ENCODE assay signal across 25 cellular contexts in the genomic region with DNA sequence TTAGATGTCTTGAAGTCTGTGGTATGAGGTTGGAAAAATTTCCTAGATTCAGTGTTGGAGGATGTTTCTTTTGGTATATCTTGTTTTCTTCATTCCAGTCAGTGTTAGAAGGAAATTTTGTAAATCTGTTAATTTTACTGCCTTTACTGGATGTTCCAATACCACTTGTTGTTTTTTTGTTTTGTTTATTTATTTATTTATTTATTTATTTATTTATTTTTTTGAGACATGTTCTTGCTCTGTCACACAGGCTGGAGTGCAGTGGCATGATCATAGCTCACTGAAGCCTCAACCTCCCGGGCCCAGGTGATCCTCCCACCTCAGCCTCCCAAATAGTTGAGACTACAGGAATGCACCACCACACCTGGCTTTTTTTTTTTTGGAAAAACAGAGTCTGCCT.
"Had no signal": no experiment of that assay in that cellular context is flagged by ENCODE, and none has a peak within 500 bp of the region (broad histone marks: within the 10 kb centered on the region; RNA-seq: fewer than 3 reads in every experiment).

No MANE protein-coding gene starts in this region.

- H3K4me3 Mint-ChIP-seq: activated B cell treated with CpG ODN at 0.5 μM for 24 hours; activated CD8-positive, alpha-beta T cell treated with anti-CD3 and anti-CD28 coated beads for 36 hours; activated T-cell treated with anti-CD3 and anti-CD28 coated beads, Interleukin-2, amount 50 U/mL, for 4 hours; activated T-helper 17 cell treated with anti-CD3 and anti-CD28 coated beads, Interleukin-2, amount 50 U/mL, for 72 hours; naive B cell; neural crest cell; T-helper 2 cell treated with Interferon-gamma antibody and Interleukin-4, amounts not matched to agents 5 μg/mL and 100 μg/mL, for 36 hours had no signal

- H3K36me3 Mint-ChIP-seq: naive B cell had no signal

- H3K27ac Mint-ChIP-seq: activated B cell treated with CpG ODN at 0.5 μM for 24 hours; activated CD8-positive, alpha-beta T cell treated with anti-CD3 and anti-CD28 coated beads for 36 hours; activated T-helper 17 cell treated with anti-CD3 and anti-CD28 coated beads, Interleukin-2, amount 50 U/mL, for 72 hours; T-helper 2 cell treated with Interferon-gamma antibody and Interleukin-4, amounts not matched to agents 5 μg/mL and 100 μg/mL, for 36 hours had no signal

- H3K36me3 ChIP-seq: esophagus muscularis mucosa, heart right ventricle, left lung, lower lobe of right lung, spleen, transverse colon had no signal

- H3K27ac ChIP-seq: esophagus muscularis mucosa, foreskin keratinocyte, lower lobe of right lung, transverse colon had no signal

- H3K4me3 ChIP-seq: esophagus muscularis mucosa, heart right ventricle, left lung, lower lobe of right lung, spleen, testis, transverse colon had no signal

- H3K27me3 ChIP-seq: esophagus muscularis mucosa, foreskin keratinocyte, heart right ventricle, left lung, spleen, testis, transverse colon had no signal

- H3K9me3 ChIP-seq: left lung, lower lobe of right lung, spleen, testis, transverse colon had no signal

- ATAC-seq: activated CD8-positive, alpha-beta T cell treated with anti-CD3 and anti-CD28 coated beads for 36 hours; activated T-cell treated with anti-CD3 and anti-CD28 coated beads, Interleukin-2, amount 50 U/mL, for 4 hours; activated T-helper 17 cell treated with anti-CD3 and anti-CD28 coated beads, Interleukin-2, amount 50 U/mL, for 72 hours; foreskin keratinocyte; lower lobe of right lung; right cardiac atrium had no signal

- H3K9me3 Mint-ChIP-seq: activated B cell treated with CpG ODN at 0.5 μM for 24 hours; activated CD8-positive, alpha-beta T cell treated with anti-CD3 and anti-CD28 coated beads for 36 hours; activated T-cell treated with anti-CD3 and anti-CD28 coated beads, Interleukin-2, amount 50 U/mL, for 4 hours; activated T-helper 17 cell treated with anti-CD3 and anti-CD28 coated beads, Interleukin-2, amount 50 U/mL, for 72 hours had no signal

- H3K4me1 ChIP-seq: esophagus muscularis mucosa, foreskin keratinocyte, lower lobe of right lung, transverse colon had no signal

- DNase-seq: activated B cell treated with CpG ODN at 0.5 μM for 24 hours; activated CD4-positive, alpha-beta T cell treated with anti-CD3 and anti-CD28 coated beads, Interleukin-2, amount 50 U/mL, for 1 hour; activated CD8-positive, alpha-beta T cell treated with anti-CD3 and anti-CD28 coated beads for 36 hours; activated gamma-delta T cell treated with Interleukin-2 at 50 U/mL for 16 hours; activated naive CD4-positive, alpha-beta T cell treated with anti-CD3 and anti-CD28 coated beads, Interleukin-2, amount 50 U/mL, for 16 hours; activated T-cell treated with anti-CD3 and anti-CD28 coated beads, Interleukin-2, amount 50 U/mL, for 4 hours; amniotic stem cell; effector CD4-positive, alpha-beta T cell; foreskin keratinocyte; left lung; lower lobe of right lung; mesenchymal stem cell; naive B cell; spleen; stimulated activated naive CD4-positive, alpha-beta T cell treated with Interleukin-2 at 50 U/mL for 16 hours; T-helper 1 cell; transverse colon had no signal

- H3K4me1 Mint-ChIP-seq: activated B cell treated with CpG ODN at 0.5 μM for 24 hours; activated T-helper 17 cell treated with anti-CD3 and anti-CD28 coated beads, Interleukin-2, amount 50 U/mL, for 72 hours; naive B cell had no signal

- FAIRE-seq: urothelium cell line had no signal
